Comparison of ENCODE assay signal across 20 cellular contexts in genomic region chr11:121508449-121508848, GRCh38. TPM values are rescaled to one million over a fixed set of nuclear protein-coding genes. Genes with fewer than 3 reads are reported as not detected.
A peak's percentile ranks its signal among the peaks of the same experiment; 100 is the strongest.
DNase-seq lines count a peak whose midpoint lies in the region; ATAC-seq and TF ChIP-seq lines count a peak whose summit lies in the region.
"Had no signal": no experiment of that assay in that cellular context is flagged by ENCODE, and none has a peak within 500 bp of the region (broad histone marks: within the 10 kb centered on the region; RNA-seq: fewer than 3 reads in every experiment).

No MANE protein-coding gene starts in this region.

- DNase-seq in CD8-positive, alpha-beta T cell: no peak
- DNase-seq in H9 (no peak), endodermal cell (peak; percentile 69), cardiac septum (ENCODE audit: low spot score) (no peak), NCI-H1694 treated with DMSO at 0.1 percent for 48 hours (lab: John Stamatoyannopoulos, UW) (no peak), PC-3 (no peak)
- DNase-seq in natural killer cell treated with Interleukin-12 subunit alpha and Interleukin-12 subunit beta and Interleukin-15 and Interleukin-18, amount 100 ng/mL, for 72 hours (ENCODE audit: low spot score): no peak
- no peak for DNase-seq in central memory CD4-positive, alpha-beta T cell
- DNase-seq: activated CD4-positive, alpha-beta T cell treated with anti-CD3 and anti-CD28 coated beads for 36 hours; activated T-cell treated with anti-CD3 and anti-CD28 coated beads, Interleukin-2, amount 50 U/mL, for 48 hours; cerebellar nuclear complex; left ventricle myocardium superior; MM.1S; NCI-H1930; NCI-H524; PC-9; sigmoid colon; stimulated activated CD4-positive, alpha-beta T cell treated with anti-CD3 and anti-CD28 coated beads, Interleukin-2, amount 100 ng/mL, for 24 hours; T-helper 9 cell had no signal

- peak overlapping the region; percentile 57 for H3K27ac Mint-ChIP-seq in CD8-positive, alpha-beta T cell
- peak overlapping the region in 2 of 3 experiments; percentile 24 to 96; a peak in 3 of 7 replicates for H3K27ac Mint-ChIP-seq in H9
- peak overlapping the region; percentile 77 for H3K27ac Mint-ChIP-seq in endodermal cell
- H3K27ac Mint-ChIP-seq in natural killer cell treated with Interleukin-12 subunit alpha and Interleukin-12 subunit beta and Interleukin-15 and Interleukin-18, amount 100 ng/mL, for 72 hours: peak overlapping the region; percentile 4 to 85
- H3K27ac Mint-ChIP-seq: activated CD4-positive, alpha-beta T cell treated with anti-CD3 and anti-CD28 coated beads for 36 hours; B cell had no signal

- H2AFZ ChIP-seq in H9 (ENCODE audit: low read length): no peak overlapping the region
- no peak overlapping the region for H2AFZ ChIP-seq in PC-3 (ENCODE audit: low read length)
- H2AFZ ChIP-seq: PC-9 had no signal

- no peak overlapping the region for H4K8ac ChIP-seq in H9 (replicated peaks; ENCODE audit: insufficient read length, low read depth, low read length)

- H4K20me1 ChIP-seq in H9 (ENCODE audit: control insufficient read depth, insufficient read depth, insufficient read length): no peaks in the 10 kb centered on the region
- no peaks in the 10 kb centered on the region for H4K20me1 ChIP-seq in PC-3 (ENCODE audit: low read length)

- H3K4me3 ChIP-seq in CD8-positive, alpha-beta T cell (ENCODE audit: low read depth, low read length): no peak overlapping the region
- H3K4me3 ChIP-seq in endodermal cell (ENCODE audit: low read length) (peak overlapping the region; percentile 14), PC-3 (ENCODE audit: low read length) (no peak overlapping the region)
- H3K4me3 ChIP-seq: PC-9, sigmoid colon had no signal

- TF ChIP-seq CTCF in CD8-positive, alpha-beta T cell (IDR thresholded peaks at IDR 0.05): no peak
- no peak for TF ChIP-seq CTCF in H9 (conservative IDR thresholded peaks at IDR 0.05)
- TF ChIP-seq CTCF in endodermal cell (conservative IDR thresholded peaks at IDR 0.05): no peak
- no peak for TF ChIP-seq CTCF in PC-3 (conservative IDR thresholded peaks at IDR 0.05; ENCODE audit: low read depth, low read length)

- no peak overlapping the region for H3K23ac ChIP-seq in H9 (ENCODE audit: insufficient read length, low read depth, low read length)

- H2AK5ac ChIP-seq in H9 (ENCODE audit: insufficient read length, low read length): no peak overlapping the region

- CTCF ChIA-PET in CD8-positive, alpha-beta T cell (lab: Charles Lee): interaction anchor here (2.0 to 2.1 kb wide), 3 partner anchors 8 to 61 kb away, joined by 5 to 6 read pairs (median 5); no protein-coding TSS in a partner anchor
- CTCF ChIA-PET in PC-3 (lab: Charles Lee): interaction anchor here (0.6 kb wide), 1 partner anchor 216 kb away, joined by 4 read pairs; no protein-coding TSS in a partner anchor

- no peak overlapping the region for H4K5ac ChIP-seq in H9 (ENCODE audit: insufficient read length, low read depth, low read length)

- peaks cover 11% of the 10 kb centered on the region for H3K9me3 Mint-ChIP-seq in CD8-positive, alpha-beta T cell
- H3K9me3 Mint-ChIP-seq in H9 (peaks cover 30 to 38% of the 10 kb centered on the region in 2 experiments), endodermal cell (peaks cover 40% of the 10 kb centered on the region)
- H3K9me3 Mint-ChIP-seq in natural killer cell treated with Interleukin-12 subunit alpha and Interleukin-12 subunit beta and Interleukin-15 and Interleukin-18, amount 100 ng/mL, for 72 hours: peaks cover 6% of the 10 kb centered on the region

- peaks cover 67% of the 10 kb centered on the region for H3K4me1 Mint-ChIP-seq in CD8-positive, alpha-beta T cell (ENCODE audit: low read depth)
- peaks cover 19 to 20% of the 10 kb centered on the region in 2 experiments for H3K4me1 Mint-ChIP-seq in H9
- H3K4me1 Mint-ChIP-seq in endodermal cell: peaks cover 11% of the 10 kb centered on the region
- peaks cover 44 to 52% of the 10 kb centered on the region in 2 donors for H3K4me1 Mint-ChIP-seq in natural killer cell treated with Interleukin-12 subunit alpha and Interleukin-12 subunit beta and Interleukin-15 and Interleukin-18, amount 100 ng/mL, for 72 hours (ENCODE audit: low read depth in 2 of 2)

- no peaks in the 10 kb centered on the region for H3F3A ChIP-seq in PC-3 (ENCODE audit: low read length, unreplicated experiment)

- H3K4me2 ChIP-seq in H9 (ENCODE audit: insufficient read depth, insufficient read length, low read length) (no peak overlapping the region), PC-3 (ENCODE audit: low read length) (no peak overlapping the region)
- H3K4me2 ChIP-seq: PC-9 had no signal

- peak overlapping the region; percentile 63 for H3T11ph ChIP-seq in H9 (ENCODE audit: low read length)

- H3K4me3 Mint-ChIP-seq in CD8-positive, alpha-beta T cell: no peak overlapping the region
- H3K4me3 Mint-ChIP-seq in H9 (no peak overlapping the region), endodermal cell (no peak overlapping the region)
- peak overlapping the region; percentile 8 for H3K4me3 Mint-ChIP-seq in natural killer cell treated with Interleukin-12 subunit alpha and Interleukin-12 subunit beta and Interleukin-15 and Interleukin-18, amount 100 ng/mL, for 72 hours
- H3K4me3 Mint-ChIP-seq: activated CD4-positive, alpha-beta T cell treated with anti-CD3 and anti-CD28 coated beads for 36 hours; B cell had no signal

- H3K9me3 ChIP-seq in CD8-positive, alpha-beta T cell (ENCODE audit: low read length): no peaks in the 10 kb centered on the region
- H3K9me3 ChIP-seq in H9 (ENCODE audit: control insufficient read depth, low read depth, low read length) (no peaks in the 10 kb centered on the region), endodermal cell (ENCODE audit: control insufficient read depth, low read length) (peaks cover 28% of the 10 kb centered on the region), PC-3 (ENCODE audit: low read length) (no peaks in the 10 kb centered on the region)

- H3K18ac ChIP-seq in H9 (ENCODE audit: insufficient read length, low read depth, low read length): no peak overlapping the region

- H3K14ac ChIP-seq in H9 (ENCODE audit: insufficient read depth, low read length): no peak overlapping the region

- H3K9ac ChIP-seq in H9 (ENCODE audit: extremely low read depth, insufficient read length, low read length) (no peak overlapping the region), endodermal cell (ENCODE audit: extremely low read depth, low read length, poor library complexity, severe bottlenecking) (no peak overlapping the region), PC-3 (ENCODE audit: low read length) (no peak overlapping the region)

- H3K36me3 Mint-ChIP-seq in CD8-positive, alpha-beta T cell: peaks cover 87% of the 10 kb centered on the region
- peaks cover 51 to 78% (median 69%) of the 10 kb centered on the region in 3 experiments for H3K36me3 Mint-ChIP-seq in H9 (ENCODE audit: insufficient read depth in 1 of 3, low read depth in 3 of 3)
- H3K36me3 Mint-ChIP-seq in endodermal cell (ENCODE audit: low read depth): peaks cover 60% of the 10 kb centered on the region
- H3K36me3 Mint-ChIP-seq in natural killer cell treated with Interleukin-12 subunit alpha and Interleukin-12 subunit beta and Interleukin-15 and Interleukin-18, amount 100 ng/mL, for 72 hours: peaks cover 29% of the 10 kb centered on the region

- H2BK20ac ChIP-seq in H9 (ENCODE audit: low read depth, low read length, poor library complexity, severe bottlenecking): no peak overlapping the region

- no peak overlapping the region for H2BK15ac ChIP-seq in H9 (ENCODE audit: low read depth, low read length)

- POLR2A ChIA-PET in CD8-positive, alpha-beta T cell (lab: Charles Lee): interaction anchor here (0.6 to 1.9 kb wide), 8 partner anchors 10 to 216 kb away, joined by 3 to 7 read pairs (median 4); partner anchors contain the start of genes SORL1 and SORL1-AS1
- POLR2A ChIA-PET in PC-3 (lab: Charles Lee; ENCODE audit: unreplicated experiment): no interaction called here

- no peak overlapping the region for H4K91ac ChIP-seq in H9 (ENCODE audit: insufficient read length, low read depth, low read length)

- intact Hi-C loops in CD8-positive, alpha-beta T cell (cut with DNase I, micrococcal nuclease): no loop called here
- intact Hi-C loops in cardiac septum (cut with DNase I): no loop called here
- intact Hi-C loops in PC-3 (cut with micrococcal nuclease): no loop called here

- H3K79me2 ChIP-seq in H9 (ENCODE audit: insufficient read depth, low read length): no peaks in the 10 kb centered on the region; the same call in 1 of the 2 replicates
- H3K79me2 ChIP-seq in PC-3 (ENCODE audit: low read length): no peaks in the 10 kb centered on the region

- no TSS peak for BruUV-seq in PC-3 (replicated peaks; lab: Mats Ljungman, UMichigan)

- no peaks in the 10 kb centered on the region for H3K27me3 ChIP-seq in CD8-positive, alpha-beta T cell (ENCODE audit: insufficient read depth, low read length)
- H3K27me3 ChIP-seq in H9 (ENCODE audit: insufficient read depth, low read length) (no peaks in the 10 kb centered on the region), endodermal cell (ENCODE audit: control insufficient read depth, insufficient read depth, low read length, poor library complexity, severe bottlenecking) (no peaks in the 10 kb centered on the region), PC-3 (ENCODE audit: low read length) (no peaks in the 10 kb centered on the region)
- H3K27me3 ChIP-seq: sigmoid colon had no signal

- H2BK5ac ChIP-seq in H9 (ENCODE audit: insufficient read length, low read length): no peak overlapping the region

- H3K27me3 Mint-ChIP-seq in CD8-positive, alpha-beta T cell (ENCODE audit: low read depth): no peaks in the 10 kb centered on the region
- no peaks in the 10 kb centered on the region for H3K27me3 Mint-ChIP-seq in H9 (ENCODE audit: low read depth)
- H3K27me3 Mint-ChIP-seq in endodermal cell (ENCODE audit: insufficient read depth): no peaks in the 10 kb centered on the region
- no peaks in the 10 kb centered on the region for H3K27me3 Mint-ChIP-seq in natural killer cell treated with Interleukin-12 subunit alpha and Interleukin-12 subunit beta and Interleukin-15 and Interleukin-18, amount 100 ng/mL, for 72 hours
- H3K27me3 Mint-ChIP-seq: activated CD4-positive, alpha-beta T cell treated with anti-CD3 and anti-CD28 coated beads for 36 hours; B cell had no signal

- no peaks in the 10 kb centered on the region for H3K23me2 ChIP-seq in H9 (ENCODE audit: insufficient read length, low read depth, low read length, poor library complexity, severe bottlenecking)

- no peak overlapping the region for H3K27ac ChIP-seq in CD8-positive, alpha-beta T cell (ENCODE audit: low read depth, low read length)
- H3K27ac ChIP-seq in H9 (ENCODE audit: insufficient read length, low read depth, low read length) (no peak overlapping the region), endodermal cell (ENCODE audit: low read depth, low read length) (no peak overlapping the region), PC-3 (ENCODE audit: low read length) (no peak overlapping the region)
- H3K27ac ChIP-seq: PC-9, sigmoid colon had no signal

- peak overlapping the region; percentile 38 for H2BK120ac ChIP-seq in H9 (ENCODE audit: low read depth, low read length, poor library complexity, severe bottlenecking)

- H3K4me1 ChIP-seq in CD8-positive, alpha-beta T cell (ENCODE audit: insufficient read depth, low read length): peaks cover 32% of the 10 kb centered on the region
- H3K4me1 ChIP-seq in H9 (ENCODE audit: insufficient read depth, low read length) (no peaks in the 10 kb centered on the region), endodermal cell (ENCODE audit: control insufficient read depth, insufficient read depth, low read length) (peaks cover 3% of the 10 kb centered on the region), PC-3 (ENCODE audit: insufficient read depth, low read length) (no peaks in the 10 kb centered on the region)
- H3K4me1 ChIP-seq: sigmoid colon had no signal

- ATAC-seq in CD8-positive, alpha-beta T cell: no peak
- ATAC-seq in natural killer cell treated with Interleukin-12 subunit alpha and Interleukin-12 subunit beta and Interleukin-15 and Interleukin-18, amount 100 ng/mL, for 72 hours: peak; percentile 64 to 83
- no peak for ATAC-seq in PC-3
- ATAC-seq: left ventricle myocardium superior had no signal

- no peak overlapping the region for H3K56ac ChIP-seq in H9 (ENCODE audit: insufficient read length, low read depth, low read length)

- no peak overlapping the region for H2BK12ac ChIP-seq in H9 (ENCODE audit: insufficient read length, low read depth, low read length)

- H3K36me3 ChIP-seq in CD8-positive, alpha-beta T cell (ENCODE audit: insufficient read depth, low read length): peaks cover 24% of the 10 kb centered on the region
- no peaks in the 10 kb centered on the region for H3K36me3 ChIP-seq in endodermal cell (ENCODE audit: control insufficient read depth, insufficient read depth, low read length)
- peaks cover 16% of the 10 kb centered on the region for H3K36me3 ChIP-seq in PC-3 (ENCODE audit: low read depth, low read length)

- H3K79me1 ChIP-seq in H9 (ENCODE audit: insufficient read depth, low read depth, low read length, poor library complexity, severe bottlenecking): peaks cover 4% of the 10 kb centered on the region

- H3K9me2 ChIP-seq in PC-3 (replicated peaks; ENCODE audit: low read length): no peaks in the 10 kb centered on the region

- H3K4ac ChIP-seq in H9 (ENCODE audit: low read depth, low read length): no peak overlapping the region; the same call in 1 of the 2 replicates

RNA-seq across cellular contexts. Expression of gene SORL1, which starts 56.3 kb away (rescaled TPM):
- total RNA-seq in CD8-positive, alpha-beta T cell: 100 to 1,000 TPM; 170 TPM
- 64.4 and 68.3 TPM in 2 replicates for total RNA-seq in H9 (2021)
- total RNA-seq in endodermal cell: 10 to 100 TPM; 56.4 to 57.5 TPM
- polyA plus RNA-seq in endodermal cell (2013, experiment 1 of 2): 14.7 TPM
- polyA plus RNA-seq in endodermal cell (2013, experiment 2 of 2): 15.0 TPM
- total RNA-seq in natural killer cell treated with Interleukin-12 subunit alpha and Interleukin-12 subunit beta and Interleukin-15 and Interleukin-18, amount 100 ng/mL, for 72 hours: 10 to 100 TPM; 26.8 to 45.5 TPM
- total RNA-seq in cardiac septum: 8.0 TPM
- 53.7 and 74.5 TPM in 2 replicates for total RNA-seq in PC-3 (2014; rRNA removed)

Comparison
In these comparisons a context has a peak if more than half of its experiments do, and no peak if none do; other contexts are left out.
1. ATAC-seq: peak in natural killer cell treated with Interleukin-12 subunit alpha and Interleukin-12 subunit beta and Interleukin-15 and Interleukin-18, amount 100 ng/mL, for 72 hours (2 of 2); none in CD8-positive, alpha-beta T cell (single experiment) and PC-3 (single experiment).
2. Peak in every context shown above with its lines, with median percentiles within 50 percentile points of each other: H3K27ac Mint-ChIP-seq.